Comparison of ENCODE assay signal across 8 cellular contexts in the genomic region with DNA sequence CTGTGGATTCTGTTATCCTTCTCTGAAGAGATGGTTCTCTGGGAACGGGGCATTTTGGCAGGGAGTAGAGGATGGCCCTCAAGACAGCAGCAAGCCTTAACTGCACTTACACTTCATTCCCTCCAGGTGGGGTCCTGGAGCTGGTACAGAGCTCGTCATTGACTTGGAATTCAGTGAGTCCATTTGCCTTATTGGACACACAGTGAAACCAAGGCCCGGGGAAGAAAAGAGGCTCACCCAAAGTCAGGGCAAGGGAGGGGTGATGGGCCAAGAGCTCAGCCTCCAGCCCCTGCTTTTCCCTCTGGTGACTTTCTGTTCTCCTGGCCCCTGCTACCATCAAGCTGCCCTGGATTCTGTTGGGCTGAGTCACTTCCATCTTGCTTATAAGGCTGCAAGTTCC.
A peak's percentile ranks its signal among the peaks of the same experiment; 100 is the strongest.
DNase-seq lines count a peak whose midpoint lies in the region; ATAC-seq, FAIRE-seq and TF ChIP-seq lines count a peak whose summit lies in the region.

No MANE protein-coding gene starts in this region.

- intact Hi-C loops in K562 (cut with micrococcal nuclease) (no loop called here), uterus (cut with DNase I; ENCODE audit: low total_unique reads) (no loop called here)

- no peak for TF ChIP-seq POLR2A in K562 (conservative IDR thresholded peaks at IDR 0.05)
- no peak for TF ChIP-seq POLR2A in uterus (IDR thresholded peaks at IDR 0.05)

- peak; percentile 48 for DNase-seq in AG08395 (ENCODE audit: low spot score)
- peak; percentile 65 for DNase-seq in GM12865 (ENCODE audit: low read depth)
- DNase-seq in NCI-H2227 treated with DMSO at 0.1 percent for 48 hours (lab: John Stamatoyannopoulos, UW), result peak; percentile 27
- peak; percentile 68 to 78 (median 72) for DNase-seq in K562 (ENCODE audit: extremely low read depth in 1 of 4, low spot score in 3 of 4)
- no peak for DNase-seq in uterus

- POLR2A ChIA-PET in K562 (lab: Yijun Ruan, JAX), result interaction anchor here (1.0 to 1.1 kb wide), 3 partner anchors 10 to 678 kb away, joined by 3 read pairs; no protein-coding TSS in a partner anchor

- BruUV-seq in K562 (replicated peaks; lab: Mats Ljungman, UMichigan), result no TSS peak

- H3K9ac ChIP-seq in K562 (ENCODE audit: insufficient read depth in 1 of 2, low read depth in 2 of 2, low read length in 2 of 2), result peak overlapping the region in 1 of 2 experiments; percentile 2; a peak in 1 of 4 replicates

- in situ Hi-C loops in K562 (cut with MboI), result no loop called here

- no peaks in the 10 kb centered on the region for H3K9me1 ChIP-seq in K562 (ENCODE audit: control insufficient read depth, insufficient read depth, low read length)

- no peaks in the 10 kb centered on the region; the same call in 1 of the 2 replicates for H4K20me1 ChIP-seq in K562 (replicated peaks; ENCODE audit: control insufficient read depth, insufficient read depth, low read length)

- H3K4me1 ChIP-seq in K562 (replicated peaks in 1 of 2; ENCODE audit: control insufficient read depth in 2 of 2, insufficient read depth in 2 of 2, low read length in 2 of 2) (peaks cover 0 to 5% of the 10 kb centered on the region in 2 experiments; a peak in 2 of 5 replicates), mesodermal cell (ENCODE audit: control insufficient read depth, insufficient read depth, low read length, poor library complexity, severe bottlenecking) (peaks cover 30% of the 10 kb centered on the region), uterus (no peaks in the 10 kb centered on the region)

- WGBS in K562 (ENCODE audit: insufficient coverage, low coverage, missing lambda C conversion rate), result 0% methylated on average over 3 of the region's 3 CpGs
- 56 to 57% methylated on average over 2 of the region's 3 CpGs for WGBS in mesodermal cell (ENCODE audit: insufficient coverage in 2 of 2), 2 experiments

- no peak overlapping the region for H3K4me3 ChIP-seq in GM12865 (ENCODE audit: low read depth, low read length)
- no peak overlapping the region for H3K4me3 ChIP-seq in K562
- H3K4me3 ChIP-seq in mesodermal cell (ENCODE audit: extremely low read depth, insufficient read depth, low read length, poor library complexity, severe bottlenecking), result no peak overlapping the region
- H3K4me3 ChIP-seq in uterus, result no peak overlapping the region

- peaks cover 24 to 36% of the 10 kb centered on the region in 2 experiments for H3K27me3 ChIP-seq in K562 (ENCODE audit: control insufficient read depth in 2 of 2, insufficient read depth in 2 of 2, low read length in 2 of 2)
- H3K27me3 ChIP-seq in uterus, result no peaks in the 10 kb centered on the region

- peak; percentile 54 to 87 for TF ChIP-seq RAD21 in K562 (CRISPR knock-in tag; conservative IDR thresholded peaks at IDR 0.05 in 1 of 2, IDR thresholded peaks at IDR 0.05 in 1 of 2)

- H3K27ac ChIP-seq in K562 (ENCODE audit: extremely low read depth, low read depth, low read length), result no peak overlapping the region
- peak overlapping the region; percentile 51 for H3K27ac ChIP-seq in mesodermal cell (ENCODE audit: low read depth, low read length, severe bottlenecking)
- H3K27ac ChIP-seq in uterus, result no peak overlapping the region

- H3K36me3 ChIP-seq in K562 (ENCODE audit: control insufficient read depth, insufficient read depth, low read length), result no peaks in the 10 kb centered on the region
- H3K36me3 ChIP-seq in mesodermal cell (ENCODE audit: control insufficient read depth, insufficient read depth, low read length), result no peaks in the 10 kb centered on the region
- no peaks in the 10 kb centered on the region for H3K36me3 ChIP-seq in uterus

- H3K9me3 ChIP-seq in K562 (replicated peaks; ENCODE audit: control insufficient read depth, insufficient read depth, low read depth, low read length), result no peaks in the 10 kb centered on the region
- H3K9me3 ChIP-seq in mesodermal cell (ENCODE audit: control insufficient read depth, low read length), result no peaks in the 10 kb centered on the region
- H3K9me3 ChIP-seq in uterus, result no peaks in the 10 kb centered on the region

- no peak overlapping the region for H3K4me2 ChIP-seq in K562 (ENCODE audit: insufficient read depth, low read length)

- peak; percentile 97 for FAIRE-seq in K562 (lab: Jason Lieb, UNC)

- peak; percentile 67 for TF ChIP-seq CTCF in GM12865 (IDR thresholded peaks at IDR 0.05; ENCODE audit: insufficient read depth, low read depth, low read length, missing control alignments)
- peak; percentile 81 to 82 (median 81) for TF ChIP-seq CTCF in K562 (IDR thresholded peaks at IDR 0.05 in 2 of 3, conservative IDR thresholded peaks at IDR 0.05 in 1 of 3; ENCODE audit: insufficient read depth in 2 of 3, low read depth in 1 of 3, low read length in 3 of 3)
- no peak for TF ChIP-seq CTCF in uterus (IDR thresholded peaks at IDR 0.05)

- no peak for TF ChIP-seq EP300 in K562 (IDR thresholded peaks at IDR 0.05; ENCODE audit: low read length)

- peak overlapping the region; percentile 63 for H2AFZ ChIP-seq in K562 (ENCODE audit: low read depth, low read length)

- CTCF ChIA-PET in K562 (lab: Yijun Ruan, JAX; ENCODE audit: low intra/inter-chr PET ratio), result interaction anchor here (0.6 to 1.4 kb wide), 2 partner anchors 99 to 655 kb away, joined by 3 read pairs; no protein-coding TSS in a partner anchor

- no peaks in the 10 kb centered on the region for H3K79me2 ChIP-seq in K562 (ENCODE audit: control insufficient read depth, insufficient read depth, low read length)

- ATAC-seq in K562 (peak; percentile 91), GM21515 (IDR thresholded peaks at IDR 0.05; ENCODE audit: unreplicated experiment) (no peak), HG02981 (IDR thresholded peaks at IDR 0.05; ENCODE audit: unreplicated experiment) (no peak)

TF ChIP-seq in K562, 482 proteins besides CTCF, POLR2A, EP300 and RAD21 (continues in another document):
- peak; percentile 29; the same call in 1 of the 2 replicates for TF ChIP-seq RB1 (IDR thresholded peaks at IDR 0.05; ENCODE audit: low read depth)
- TF ChIP-seq SPI1 (IDR thresholded peaks at IDR 0.05; ENCODE audit: borderline replicate concordance, low read depth, low read length), result no peak
- no peak for TF ChIP-seq CTCFL (IDR thresholded peaks at IDR 0.05; ENCODE audit: borderline replicate concordance, insufficient read depth, low read depth, low read length, poor library complexity, severe bottlenecking)
- peak in 1 of 2 experiments; percentile 47; a peak in 1 of 4 replicates for TF ChIP-seq TEAD1 (CRISPR knock-in tag; IDR thresholded peaks at IDR 0.05)
- no peak for TF ChIP-seq CGGBP1 (CRISPR knock-in tag; IDR thresholded peaks at IDR 0.05)
- TF ChIP-seq ZNF717 (CRISPR knock-in tag; IDR thresholded peaks at IDR 0.05), result no peak
- TF ChIP-seq MCM7 (IDR thresholded peaks at IDR 0.05), result no peak
- TF ChIP-seq JUND (IDR thresholded peaks at IDR 0.05; ENCODE audit: borderline replicate concordance, low read depth, low read length), result peak; percentile 58
- peak; percentile 47; the same call in 2 of the 3 replicates for TF ChIP-seq JUND (tag; IDR thresholded peaks at IDR 0.05; ENCODE audit: borderline replicate concordance, low read depth, low read length)
- TF ChIP-seq, protein P1, sequence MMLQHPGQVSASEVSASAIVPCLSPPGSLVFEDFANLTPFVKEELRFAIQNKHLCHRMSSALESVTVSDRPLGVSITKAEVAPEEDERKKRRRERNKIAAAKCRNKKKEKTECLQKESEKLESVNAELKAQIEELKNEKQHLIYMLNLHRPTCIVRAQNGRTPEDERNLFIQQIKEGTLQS (IDR thresholded peaks at IDR 0.05), result 0 out of 2 replicates have a peak, but pooled peaks have one; percentile 7
- TF ChIP-seq, protein P1 (CRISPR knock-in tag; conservative IDR thresholded peaks at IDR 0.05), result no peak

Comparison
In these comparisons a context has a peak if more than half of its experiments do, and no peak if none do; other contexts are left out.
1. DNase-seq: peak in AG08395 (single experiment), GM12865 (single experiment), NCI-H2227 treated with DMSO at 0.1 percent for 48 hours (single experiment) and K562 (4 of 4); none in uterus (0 of 2).
2. CTCF ChIP-seq: peak in GM12865 (single experiment) and K562 (3 of 3); none in uterus (0 of 4).